2 cellular contexts compared by ENCODE assay signal in the genomic region with DNA sequence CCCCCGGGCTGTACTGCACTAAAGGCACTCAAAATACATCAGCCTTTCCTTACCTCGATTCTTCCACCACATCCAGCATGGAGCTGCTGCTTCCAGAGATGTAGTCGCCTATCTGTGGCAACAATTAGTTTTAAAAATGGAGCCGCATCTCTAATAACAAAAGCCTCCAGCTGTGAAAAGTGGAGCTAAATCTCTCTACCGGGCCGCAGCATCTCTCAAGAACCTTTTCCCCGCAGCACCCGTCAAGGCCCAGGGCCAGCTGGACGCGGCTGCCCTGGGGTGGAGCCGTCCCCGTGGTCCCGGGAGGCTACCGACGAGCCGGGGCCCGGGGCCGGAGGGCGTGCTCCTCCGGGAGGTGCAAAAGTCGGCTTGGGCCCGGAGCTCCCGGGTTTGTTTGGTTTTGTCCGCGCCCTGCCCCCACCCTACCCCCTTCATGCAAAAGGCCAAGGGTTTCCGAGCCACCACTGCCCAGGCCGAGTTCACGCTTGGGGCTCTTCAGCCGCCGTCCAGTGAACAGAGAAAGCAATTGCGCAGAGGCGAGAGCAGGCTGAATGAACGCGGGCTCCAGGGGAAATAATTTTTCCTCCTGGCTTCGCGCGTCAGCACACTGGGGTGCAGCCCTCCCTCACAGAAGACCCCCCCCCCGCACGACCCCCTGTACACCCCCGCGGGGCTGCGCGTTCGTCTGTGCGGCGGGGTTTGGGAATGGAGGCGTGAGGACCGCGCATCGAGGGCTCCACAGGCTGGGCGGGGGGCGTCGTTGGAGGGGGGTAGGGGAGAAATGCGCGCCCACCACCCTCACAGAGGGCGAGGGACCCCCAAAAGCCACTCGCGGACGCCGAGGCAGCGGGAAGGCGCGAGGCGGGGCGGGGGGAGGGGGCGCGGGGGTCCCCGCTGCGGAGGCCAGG.
TF ChIP-seq lines count a peak whose summit lies in the region.

No MANE protein-coding gene starts in this region.

TF ChIP-seq in IMR-90, 13 proteins besides CTCF, POLR2A, EP300 and RAD21 (continued from another document):
- no peak for TF ChIP-seq ELK1 (IDR thresholded peaks at IDR 0.05; ENCODE audit: borderline replicate concordance, low read depth, low read length)
- TF ChIP-seq USF2 (IDR thresholded peaks at IDR 0.05; ENCODE audit: low read depth, low read length), result no peak
- TF ChIP-seq RFX5 (IDR thresholded peaks at IDR 0.05; ENCODE audit: low read depth, low read length), result no peak
- no peak for TF ChIP-seq NFE2L2 (IDR thresholded peaks at IDR 0.05; ENCODE audit: low read depth, low read length)
- TF ChIP-seq FOS (IDR thresholded peaks at IDR 0.05; ENCODE audit: low read depth, low read length), result no peak
- no peak for TF ChIP-seq BHLHE40 (IDR thresholded peaks at IDR 0.05; ENCODE audit: low read depth, low read length)
- no peak for TF ChIP-seq CEBPB (IDR thresholded peaks at IDR 0.05; ENCODE audit: low read depth, low read length)
- no peak for TF ChIP-seq SMC3 (IDR thresholded peaks at IDR 0.05; ENCODE audit: low read depth, low read length)
- TF ChIP-seq CHD1 (IDR thresholded peaks at IDR 0.05; ENCODE audit: low read depth, low read length), result no peak

TF ChIP-seq in neural cell, 6 proteins besides CTCF, POLR2A, EP300 and RAD21 (continued from another document):
- TF ChIP-seq, protein P1, sequence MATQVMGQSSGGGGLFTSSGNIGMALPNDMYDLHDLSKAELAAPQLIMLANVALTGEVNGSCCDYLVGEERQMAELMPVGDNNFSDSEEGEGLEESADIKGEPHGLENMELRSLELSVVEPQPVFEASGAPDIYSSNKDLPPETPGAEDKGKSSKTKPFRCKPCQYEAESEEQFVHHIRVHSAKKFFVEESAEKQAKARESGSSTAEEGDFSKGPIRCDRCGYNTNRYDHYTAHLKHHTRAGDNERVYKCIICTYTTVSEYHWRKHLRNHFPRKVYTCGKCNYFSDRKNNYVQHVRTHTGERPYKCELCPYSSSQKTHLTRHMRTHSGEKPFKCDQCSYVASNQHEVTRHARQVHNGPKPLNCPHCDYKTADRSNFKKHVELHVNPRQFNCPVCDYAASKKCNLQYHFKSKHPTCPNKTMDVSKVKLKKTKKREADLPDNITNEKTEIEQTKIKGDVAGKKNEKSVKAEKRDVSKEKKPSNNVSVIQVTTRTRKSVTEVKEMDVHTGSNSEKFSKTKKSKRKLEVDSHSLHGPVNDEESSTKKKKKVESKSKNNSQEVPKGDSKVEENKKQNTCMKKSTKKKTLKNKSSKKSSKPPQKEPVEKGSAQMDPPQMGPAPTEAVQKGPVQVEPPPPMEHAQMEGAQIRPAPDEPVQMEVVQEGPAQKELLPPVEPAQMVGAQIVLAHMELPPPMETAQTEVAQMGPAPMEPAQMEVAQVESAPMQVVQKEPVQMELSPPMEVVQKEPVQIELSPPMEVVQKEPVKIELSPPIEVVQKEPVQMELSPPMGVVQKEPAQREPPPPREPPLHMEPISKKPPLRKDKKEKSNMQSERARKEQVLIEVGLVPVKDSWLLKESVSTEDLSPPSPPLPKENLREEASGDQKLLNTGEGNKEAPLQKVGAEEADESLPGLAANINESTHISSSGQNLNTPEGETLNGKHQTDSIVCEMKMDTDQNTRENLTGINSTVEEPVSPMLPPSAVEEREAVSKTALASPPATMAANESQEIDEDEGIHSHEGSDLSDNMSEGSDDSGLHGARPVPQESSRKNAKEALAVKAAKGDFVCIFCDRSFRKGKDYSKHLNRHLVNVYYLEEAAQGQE (IDR thresholded peaks at IDR 0.05; ENCODE audit: borderline replicate concordance), result peak; percentile 46
